In genomic region chr3:30426319-30426993, GRCh38 we compare ENCODE assay signal across 11 cellular contexts.
A peak's percentile ranks its signal among the peaks of the same experiment; 100 is the strongest.
DNase-seq lines count a peak whose midpoint lies in the region; ATAC-seq and TF ChIP-seq lines count a peak whose summit lies in the region.
"Had no signal": no experiment of that assay in that cellular context is flagged by ENCODE, and none has a peak within 500 bp of the region (broad histone marks: within the 10 kb centered on the region; RNA-seq: fewer than 3 reads in every experiment).

No MANE protein-coding gene starts in this region.

- no peaks in the 10 kb centered on the region for H3K4me1 ChIP-seq in hepatocyte (ENCODE audit: insufficient read depth)
- H3K4me1 ChIP-seq in psoas muscle, result peaks cover 7% of the 10 kb centered on the region

- no peak overlapping the region for H3K4me2 ChIP-seq in hepatocyte

- H3K9me2 ChIP-seq in hepatocyte (replicated peaks; ENCODE audit: insufficient read depth), result no peaks in the 10 kb centered on the region

- H2AFZ ChIP-seq in hepatocyte, result no peak overlapping the region

- H3K27ac Mint-ChIP-seq in chondrocyte (ENCODE audit: unreplicated experiment), result peak overlapping the region; percentile 80
- H3K27ac Mint-ChIP-seq: activated naive CD4-positive, alpha-beta T cell treated with anti-CD3 and anti-CD28 coated beads, Interleukin-2, amount 50 U/mL, for 24 hours had no signal

- H3K36me3 ChIP-seq in hepatocyte (replicated peaks; ENCODE audit: insufficient read depth, low read depth) (no peaks in the 10 kb centered on the region), psoas muscle (ENCODE audit: insufficient read depth in 1 of 2, low read depth in 1 of 2) (no peaks in the 10 kb centered on the region)
- H3K36me3 ChIP-seq: stomach had no signal

- intact Hi-C loops in psoas muscle (cut with DNase I), result no loop called here

- TF ChIP-seq CTCF in chondrocyte (IDR thresholded peaks at IDR 0.05) (no peak), hepatocyte (IDR thresholded peaks at IDR 0.05; ENCODE audit: poor library complexity) (no peak), psoas muscle (IDR thresholded peaks at IDR 0.05) (no peak)

- H3K9me3 Mint-ChIP-seq in chondrocyte (ENCODE audit: low read depth), result peaks cover 18% of the 10 kb centered on the region
- H3K9me3 Mint-ChIP-seq: activated naive CD4-positive, alpha-beta T cell treated with anti-CD3 and anti-CD28 coated beads, Interleukin-2, amount 50 U/mL, for 24 hours had no signal

- H3K4me1 Mint-ChIP-seq in chondrocyte (ENCODE audit: low read depth), result peaks cover 20% of the 10 kb centered on the region
- H3K4me1 Mint-ChIP-seq: activated naive CD4-positive, alpha-beta T cell treated with anti-CD3 and anti-CD28 coated beads, Interleukin-2, amount 50 U/mL, for 24 hours had no signal

- H4K20me1 ChIP-seq in hepatocyte (ENCODE audit: insufficient read depth, poor library complexity, severe bottlenecking), result no peaks in the 10 kb centered on the region

- no peaks in the 10 kb centered on the region for H3K9me3 ChIP-seq in hepatocyte (ENCODE audit: low read depth)
- no peaks in the 10 kb centered on the region for H3K9me3 ChIP-seq in psoas muscle
- H3K9me3 ChIP-seq: stomach had no signal

- peaks cover 3% of the 10 kb centered on the region for H3K36me3 Mint-ChIP-seq in chondrocyte (ENCODE audit: low read depth)

- H3K4me3 ChIP-seq in hepatocyte (no peak overlapping the region), psoas muscle (no peak overlapping the region)
- H3K4me3 ChIP-seq: stomach had no signal

- H3K79me2 ChIP-seq in hepatocyte, result no peaks in the 10 kb centered on the region

- 46% methylated on average over 3 of the region's 3 CpGs for WGBS in hepatocyte (ENCODE audit: low lambda C conversion rate, missing lambda C conversion rate)
- 5 to 9% (median 7%) methylated on average over 3 of the region's 3 CpGs for WGBS in psoas muscle, 3 donors

- no peak overlapping the region for H3K4me3 Mint-ChIP-seq in chondrocyte (ENCODE audit: unreplicated experiment)
- H3K4me3 Mint-ChIP-seq: activated naive CD4-positive, alpha-beta T cell treated with anti-CD3 and anti-CD28 coated beads, Interleukin-2, amount 50 U/mL, for 24 hours had no signal

- no peaks in the 10 kb centered on the region for H3K27me3 Mint-ChIP-seq in chondrocyte (ENCODE audit: low read depth)
- H3K27me3 Mint-ChIP-seq: activated naive CD4-positive, alpha-beta T cell treated with anti-CD3 and anti-CD28 coated beads, Interleukin-2, amount 50 U/mL, for 24 hours had no signal

- DNase-seq in GM03348 (ENCODE audit: low spot score) (peak; percentile 77), chondrocyte (ENCODE audit: low spot score) (no peak), hepatocyte (ENCODE audit: low spot score) (peak; percentile 8), psoas muscle (peak; percentile 54 to 63)
- no peak for DNase-seq in activated CD4-positive, alpha-beta T cell treated with anti-CD3 and anti-CD28 coated beads, Interleukin-2, amount 50 U/mL, for 48 hours
- DNase-seq: activated CD4-positive, alpha-beta T cell treated with anti-CD3 and anti-CD28 coated beads, Interleukin-2, amount 50 U/mL, for 1 hour; stomach had no signal

- ATAC-seq in psoas muscle (peak; percentile 47 to 98 (median 89)), GM18519 (IDR thresholded peaks at IDR 0.05; ENCODE audit: low FRiP score, unreplicated experiment) (no peak), GM19023 (IDR thresholded peaks at IDR 0.05; ENCODE audit: unreplicated experiment) (no peak), GM18498 (IDR thresholded peaks at IDR 0.05; ENCODE audit: unreplicated experiment) (no peak)

- H3K27me3 ChIP-seq in hepatocyte (no peaks in the 10 kb centered on the region), psoas muscle (ENCODE audit: insufficient read depth in 3 of 3, low read length in 2 of 3) (no peaks in the 10 kb centered on the region)
- H3K27me3 ChIP-seq: stomach had no signal

- no peak overlapping the region for H3K27ac ChIP-seq in hepatocyte
- H3K27ac ChIP-seq in psoas muscle, result peak overlapping the region; percentile 0

Comparison
In these comparisons a context has a peak if more than half of its experiments do, and no peak if none do; other contexts are left out.
1. DNase-seq: peak in GM03348 (single experiment), hepatocyte (single experiment) and psoas muscle (2 of 2); none in chondrocyte (single experiment) and activated CD4-positive, alpha-beta T cell treated with anti-CD3 and anti-CD28 coated beads, Interleukin-2, amount 50 U/mL, for 48 hours (0 of 2).
2. ATAC-seq: peak in psoas muscle (4 of 4); none in GM18519 (single experiment), GM19023 (single experiment) and GM18498 (single experiment).